ENCODE assay signal across 9 cellular contexts in the genomic region with DNA sequence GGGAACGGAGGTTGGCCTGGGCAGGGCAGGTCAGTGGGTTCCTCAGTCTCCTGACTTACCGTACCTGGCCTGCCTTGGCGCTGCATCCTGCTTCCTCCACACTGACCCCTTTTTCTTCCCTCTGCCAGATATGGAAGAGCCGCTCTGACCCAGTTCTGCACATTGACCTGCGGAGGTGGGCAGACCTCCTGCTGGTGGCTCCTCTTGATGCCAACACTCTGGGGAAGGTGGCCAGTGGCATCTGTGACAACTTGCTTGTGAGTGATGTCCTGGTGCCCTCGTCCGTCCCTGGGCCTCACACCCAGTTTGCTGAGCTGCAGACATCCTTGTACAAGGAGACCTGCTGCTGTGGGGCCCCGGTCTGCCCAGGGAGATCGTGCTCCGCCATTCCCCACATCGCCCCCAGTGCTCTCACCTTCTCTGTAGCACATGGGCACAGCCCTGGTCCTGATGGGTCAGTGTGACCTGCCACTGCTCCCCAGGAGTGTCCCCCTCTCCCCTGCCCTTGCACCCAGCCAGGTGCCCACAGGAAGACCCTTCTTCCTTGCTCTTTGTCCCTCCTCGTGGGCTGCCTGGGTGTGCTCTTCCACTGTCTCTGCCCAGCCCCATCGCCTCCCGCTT. TPM values are rescaled to one million over a fixed set of nuclear protein-coding genes. Genes with fewer than 3 reads are reported as not detected.
A peak's percentile ranks its signal among the peaks of the same experiment; 100 is the strongest.
DNase-seq lines count a peak whose midpoint lies in the region; ATAC-seq, FAIRE-seq and TF ChIP-seq lines count a peak whose summit lies in the region.
"Had no signal": no experiment of that assay in that cellular context is flagged by ENCODE, and none has a peak within 500 bp of the region (broad histone marks: within the 10 kb centered on the region; RNA-seq: fewer than 3 reads in every experiment).

No MANE protein-coding gene starts in this region.

- H3K4me3 ChIP-seq in GM12864 (ENCODE audit: low read depth, low read length) (peak overlapping the region; percentile 31), kidney (ENCODE audit: low read length in 2 of 2) (no peak overlapping the region), skeletal muscle tissue (ENCODE audit: low read length in 3 of 3) (no peak overlapping the region)

- no peaks in the 10 kb centered on the region for H3K27me3 Mint-ChIP-seq in activated CD8-positive, alpha-beta T cell treated with anti-CD3 and anti-CD28 coated beads, Interleukin-2, amount 10 ng/mL, durations not matched to agents 7 days and 5 days (ENCODE audit: low read depth)

- H3K9me3 Mint-ChIP-seq in activated CD8-positive, alpha-beta T cell treated with anti-CD3 and anti-CD28 coated beads, Interleukin-2, amount 10 ng/mL, durations not matched to agents 7 days and 5 days (ENCODE audit: insufficient read depth), result no peaks in the 10 kb centered on the region

- intact Hi-C loops in kidney (cut with DNase I), result no loop called here

- ATAC-seq in activated CD8-positive, alpha-beta T cell treated with anti-CD3 and anti-CD28 coated beads, Interleukin-2, amount 10 ng/mL, durations not matched to agents 7 days and 5 days, result no peak
- ATAC-seq in GM19324 (IDR thresholded peaks at IDR 0.05; ENCODE audit: low FRiP score, unreplicated experiment) (no peak), HG03457 (IDR thresholded peaks at IDR 0.05; ENCODE audit: unreplicated experiment) (no peak)

- no peak for TF ChIP-seq CTCF in GM12864 (IDR thresholded peaks at IDR 0.05; ENCODE audit: low read depth, low read length, missing control alignments)
- TF ChIP-seq CTCF in kidney (IDR thresholded peaks at IDR 0.05; ENCODE audit: borderline replicate concordance, extremely low read depth, insufficient read depth), result no peak

- H3K27ac ChIP-seq in kidney (ENCODE audit: low read depth in 2 of 2, low read length in 2 of 2), result peak overlapping the region; percentile 53 to 61
- H3K27ac ChIP-seq in skeletal muscle tissue (ENCODE audit: low read depth, low read length), result peak overlapping the region; percentile 65

- H3K4me1 Mint-ChIP-seq in activated CD8-positive, alpha-beta T cell treated with anti-CD3 and anti-CD28 coated beads, Interleukin-2, amount 10 ng/mL, durations not matched to agents 7 days and 5 days (ENCODE audit: low read depth), result peaks cover 81% of the 10 kb centered on the region

- peak overlapping the region; percentile 78 for H3K27ac Mint-ChIP-seq in activated CD8-positive, alpha-beta T cell treated with anti-CD3 and anti-CD28 coated beads, Interleukin-2, amount 10 ng/mL, durations not matched to agents 7 days and 5 days

- H3K9ac ChIP-seq in kidney (ENCODE audit: low read length in 2 of 2), result no peak overlapping the region
- peak overlapping the region in 2 of 3 donors; percentile 40 to 53 for H3K9ac ChIP-seq in skeletal muscle tissue (ENCODE audit: low read depth in 1 of 3, low read length in 3 of 3)

- CTCF ChIA-PET in activated CD8-positive, alpha-beta T cell treated with anti-CD3 and anti-CD28 coated beads, Interleukin-2, amount 10 ng/mL, durations not matched to agents 7 days and 5 days (lab: Charles Lee), result interaction anchor here (1.1 to 3.2 kb wide), 12 partner anchors 9 to 640 kb away, joined by 3 to 30 read pairs (median 8); a partner anchor contains a TSS

- FAIRE-seq in kidney (lab: Jason Lieb, UNC), result no peak

- H3K27me3 ChIP-seq in skeletal muscle tissue (ENCODE audit: control insufficient read depth in 3 of 3, insufficient read depth in 3 of 3, low read length in 3 of 3), result no peaks in the 10 kb centered on the region

- no peaks in the 10 kb centered on the region for H3K36me3 ChIP-seq in kidney (ENCODE audit: control insufficient read depth in 1 of 2, insufficient read depth in 2 of 2, low read length in 2 of 2)
- H3K36me3 ChIP-seq in skeletal muscle tissue (ENCODE audit: control insufficient read depth in 3 of 3, insufficient read depth in 3 of 3, low read length in 3 of 3), result peaks cover 2 to 13% (median 6%) of the 10 kb centered on the region in 3 donors

- POLR2A ChIA-PET in activated CD8-positive, alpha-beta T cell treated with anti-CD3 and anti-CD28 coated beads, Interleukin-2, amount 10 ng/mL, durations not matched to agents 7 days and 5 days (lab: Charles Lee), result interaction anchor here (0.7 to 3.3 kb wide), 7 partner anchors 13 to 175 kb away, joined by 3 to 29 read pairs (median 4); no protein-coding TSS in a partner anchor

- DNase-seq in GM12864 (ENCODE audit: low read depth) (no peak), kidney (no peak), NCI-H510A (lab: John Stamatoyannopoulos, UW) (no peak)
- DNase-seq in activated CD8-positive, alpha-beta T cell treated with anti-CD3 and anti-CD28 coated beads, Interleukin-2, amount 10 ng/mL, durations not matched to agents 7 days and 5 days, result no peak
- no peak for DNase-seq in stimulated activated CD4-positive, alpha-beta T cell treated with anti-CD3 and anti-CD28 coated beads, Interleukin-4, amount 100 ng/mL, for 1 hour
- DNase-seq: PC-3 had no signal

- H3K4me1 ChIP-seq in kidney (ENCODE audit: control insufficient read depth in 1 of 2, insufficient read depth in 1 of 2, low read depth in 1 of 2, low read length in 2 of 2), result peaks cover 27 to 41% of the 10 kb centered on the region in 2 donors
- peaks cover 56 to 69% (median 65%) of the 10 kb centered on the region in 3 donors for H3K4me1 ChIP-seq in skeletal muscle tissue (ENCODE audit: control insufficient read depth in 3 of 3, insufficient read depth in 3 of 3, low read length in 3 of 3)

- peaks cover 52% of the 10 kb centered on the region for H3K36me3 Mint-ChIP-seq in activated CD8-positive, alpha-beta T cell treated with anti-CD3 and anti-CD28 coated beads, Interleukin-2, amount 10 ng/mL, durations not matched to agents 7 days and 5 days (ENCODE audit: low read depth)

- H3K9me3 ChIP-seq in kidney (ENCODE audit: control insufficient read depth in 1 of 2, low read length in 2 of 2) (no peaks in the 10 kb centered on the region), skeletal muscle tissue (ENCODE audit: control insufficient read depth in 3 of 3, low read length in 3 of 3) (no peaks in the 10 kb centered on the region)

- peak overlapping the region; percentile 49 for H3K4me3 Mint-ChIP-seq in activated CD8-positive, alpha-beta T cell treated with anti-CD3 and anti-CD28 coated beads, Interleukin-2, amount 10 ng/mL, durations not matched to agents 7 days and 5 days

RNA-seq across cellular contexts. Expression of a gene that starts 21.0 kb away (rescaled TPM):
- total RNA-seq in activated CD8-positive, alpha-beta T cell treated with anti-CD3 and anti-CD28 coated beads, Interleukin-2, amount 10 ng/mL, durations not matched to agents 7 days and 5 days, result 10 to 100 TPM; 27.3 to 29.1 TPM
- total RNA-seq in kidney (16.3 TPM), skeletal muscle tissue (4.7 TPM)
- polyA plus RNA-seq in kidney (ENCODE audit: insufficient read depth, low read depth, low replicate concordance), result 25.3 TPM

RNA-seq across cellular contexts. Expression of a gene that starts 49.0 kb away (rescaled TPM):
- total RNA-seq in activated CD8-positive, alpha-beta T cell treated with anti-CD3 and anti-CD28 coated beads, Interleukin-2, amount 10 ng/mL, durations not matched to agents 7 days and 5 days, result 1 to 10 TPM; 1.1 TPM
- total RNA-seq in kidney, result 13.4 TPM
- 29.5 TPM for polyA plus RNA-seq in kidney (ENCODE audit: insufficient read depth, low read depth, low replicate concordance)
- 1.6 TPM for total RNA-seq in skeletal muscle tissue

Comparison
In these comparisons a context has a peak if more than half of its experiments do, and no peak if none do; other contexts are left out.
1. H3K9ac ChIP-seq: peak in skeletal muscle tissue (2 of 3); none in kidney (0 of 2).